ENCODE assay signal across 11 cellular contexts in genomic region chr10:1736180-1736971, GRCh38. TPM values are rescaled to one million over a fixed set of nuclear protein-coding genes. Genes with fewer than 3 reads are reported as not detected.
A peak's percentile ranks its signal among the peaks of the same experiment; 100 is the strongest.
DNase-seq lines count a peak whose midpoint lies in the region; ATAC-seq and TF ChIP-seq lines count a peak whose summit lies in the region.
"Had no signal": no experiment of that assay in that cellular context is flagged by ENCODE, and none has a peak within 500 bp of the region (broad histone marks: within the 10 kb centered on the region; RNA-seq: fewer than 3 reads in every experiment).

No MANE protein-coding gene starts in this region.

- no peaks in the 10 kb centered on the region for H3K4me1 Mint-ChIP-seq in T-helper 2 cell treated with Interferon-gamma antibody and Interleukin-4, amounts not matched to agents 5 μg/mL and 100 μg/mL, for 36 hours (ENCODE audit: low read depth)

- no peaks in the 10 kb centered on the region for H3K9me2 ChIP-seq in SK-N-SH

- DNase-seq in SK-N-SH (peak; percentile 63), NCI-H748 (lab: John Stamatoyannopoulos, UW; ENCODE audit: unreplicated experiment) (peak; percentile 43), iPS DF 6.9 (ENCODE audit: low read depth, low spot score) (no peak), smooth muscle cell (lab: John Stamatoyannopoulos, UW; ENCODE audit: unreplicated experiment) (no peak), 8988T (no peak)
- no peak for DNase-seq in T-helper 2 cell treated with Interferon-gamma antibody and Interleukin-4, amounts not matched to agents 5 μg/mL and 100 μg/mL, for 36 hours (ENCODE audit: low spot score)
- DNase-seq: erythroblast, left colon, Right ventricle myocardium superior had no signal

- no peak; the same call in 2 of the 3 replicates for ATAC-seq in SK-N-SH treated with all-trans-retinoic acid at 6 μM for 48 hours
- ATAC-seq in HG02885 (IDR thresholded peaks at IDR 0.05; ENCODE audit: poor library complexity, unreplicated experiment): no peak
- ATAC-seq: left colon had no signal

- H3K4me2 ChIP-seq in SK-N-SH (no peak overlapping the region), smooth muscle cell (peak overlapping the region; percentile 96)

- H3K27me3 Mint-ChIP-seq in T-helper 2 cell treated with Interferon-gamma antibody and Interleukin-4, amounts not matched to agents 5 μg/mL and 100 μg/mL, for 36 hours (ENCODE audit: low read depth): peaks cover 67% of the 10 kb centered on the region

- no peaks in the 10 kb centered on the region for H4K20me1 ChIP-seq in SK-N-SH (ENCODE audit: insufficient read depth)
- no peaks in the 10 kb centered on the region for H4K20me1 ChIP-seq in smooth muscle cell (ENCODE audit: low read depth)

- H2AFZ ChIP-seq in SK-N-SH (ENCODE audit: low read depth) (no peak overlapping the region), smooth muscle cell (ENCODE audit: low read depth) (no peak overlapping the region)

- H3K9ac ChIP-seq in SK-N-SH (no peak overlapping the region), smooth muscle cell (ENCODE audit: low read depth) (no peak overlapping the region)

- WGBS in SK-N-SH (ENCODE audit: low lambda C conversion rate): 12% methylated on average over 17 of the region's 43 CpGs
- no CpG with 5 or more reads among the region's 43 CpGs for WGBS in iPS DF 6.9 (ENCODE audit: insufficient coverage, insufficient read length)
- WGBS in smooth muscle cell (ENCODE audit: low lambda C conversion rate): 14% methylated on average over 31 of the region's 43 CpGs

- no peaks in the 10 kb centered on the region for H3K9me3 Mint-ChIP-seq in T-helper 2 cell treated with Interferon-gamma antibody and Interleukin-4, amounts not matched to agents 5 μg/mL and 100 μg/mL, for 36 hours

- H3K27ac ChIP-seq in SK-N-SH (ENCODE audit: low read depth in 2 of 2, low read length in 1 of 2) (peak overlapping the region in 1 of 2 experiments; percentile 75; a peak in 2 of 4 replicates), iPS DF 6.9 (ENCODE audit: low read length) (no peak overlapping the region), smooth muscle cell (ENCODE audit: low read depth) (no peak overlapping the region)

- TF ChIP-seq CTCF in SK-N-SH (IDR thresholded peaks at IDR 0.05): no peak
- TF ChIP-seq CTCF in smooth muscle cell (IDR thresholded peaks at IDR 0.05; ENCODE audit: borderline replicate concordance, insufficient read depth, poor library complexity, severe bottlenecking): no peak

- no peak for TF ChIP-seq EP300 in SK-N-SH (IDR thresholded peaks at IDR 0.05; ENCODE audit: borderline replicate concordance in 1 of 2, low read depth in 1 of 2, low read length in 1 of 2)

- no peak overlapping the region for H3K27ac Mint-ChIP-seq in T-helper 2 cell treated with Interferon-gamma antibody and Interleukin-4, amounts not matched to agents 5 μg/mL and 100 μg/mL, for 36 hours

- H3K4me1 ChIP-seq in SK-N-SH (ENCODE audit: control insufficient read depth in 1 of 2, insufficient read depth in 2 of 2, low read depth in 1 of 2, low read length in 1 of 2) (peaks cover 0 to 24% of the 10 kb centered on the region in 2 experiments; a peak in 2 of 4 replicates), iPS DF 6.9 (ENCODE audit: control insufficient read depth, insufficient read depth, low read length) (no peaks in the 10 kb centered on the region), smooth muscle cell (ENCODE audit: low read depth) (peaks cover 8% of the 10 kb centered on the region)

- H3K79me2 ChIP-seq in SK-N-SH (ENCODE audit: insufficient read depth): no peaks in the 10 kb centered on the region
- no peaks in the 10 kb centered on the region for H3K79me2 ChIP-seq in smooth muscle cell (ENCODE audit: low read depth)

- H3K27me3 ChIP-seq in SK-N-SH (ENCODE audit: insufficient read depth) (no peaks in the 10 kb centered on the region), iPS DF 6.9 (ENCODE audit: control insufficient read depth, insufficient read depth, low read length) (peaks cover 16% of the 10 kb centered on the region; the same call in 1 of the 2 replicates), smooth muscle cell (ENCODE audit: low read depth) (peaks cover 87% of the 10 kb centered on the region)

- H3F3A ChIP-seq in SK-N-SH (replicated peaks; ENCODE audit: insufficient read depth): no peaks in the 10 kb centered on the region
- H3F3A ChIP-seq in smooth muscle cell (ENCODE audit: low read depth): no peaks in the 10 kb centered on the region

- TF ChIP-seq RAD21 in SK-N-SH (IDR thresholded peaks at IDR 0.05; ENCODE audit: low read length): no peak

- H3K36me3 Mint-ChIP-seq in T-helper 2 cell treated with Interferon-gamma antibody and Interleukin-4, amounts not matched to agents 5 μg/mL and 100 μg/mL, for 36 hours (ENCODE audit: low read depth): no peaks in the 10 kb centered on the region

- no peaks in the 10 kb centered on the region for H3K36me3 ChIP-seq in SK-N-SH (replicated peaks in 1 of 2; ENCODE audit: control insufficient read depth in 1 of 2, insufficient read depth in 2 of 2, low read length in 1 of 2)
- H3K36me3 ChIP-seq in iPS DF 6.9 (ENCODE audit: control insufficient read depth, insufficient read depth, low read length): no peaks in the 10 kb centered on the region
- H3K36me3 ChIP-seq in smooth muscle cell (ENCODE audit: low read depth): no peaks in the 10 kb centered on the region

- H3K4me3 Mint-ChIP-seq in T-helper 2 cell treated with Interferon-gamma antibody and Interleukin-4, amounts not matched to agents 5 μg/mL and 100 μg/mL, for 36 hours: no peak overlapping the region

- H3K4me3 ChIP-seq in SK-N-SH (ENCODE audit: low read depth in 2 of 2, low read length in 1 of 2) (peak overlapping the region in 1 of 2 experiments; percentile 51; a peak in 2 of 4 replicates), iPS DF 6.9 (ENCODE audit: low read length) (peak overlapping the region; percentile 51; the same call in 1 of the 2 replicates), smooth muscle cell (peak overlapping the region; percentile 44)

- H3K9me3 ChIP-seq in SK-N-SH: no peaks in the 10 kb centered on the region
- H3K9me3 ChIP-seq in iPS DF 6.9 (ENCODE audit: control insufficient read depth, insufficient read depth, low read length): no peaks in the 10 kb centered on the region
- H3K9me3 ChIP-seq in smooth muscle cell (replicated peaks; ENCODE audit: low read depth): no peaks in the 10 kb centered on the region

- CTCF ChIA-PET in SK-N-SH (lab: Yijun Ruan, JAX): interaction anchor here (0.6 to 1.6 kb wide), 5 partner anchors 9 to 219 kb away, joined by 3 to 7 read pairs (median 4); no protein-coding TSS in a partner anchor

- POLR2A ChIA-PET in SK-N-SH (lab: Yijun Ruan, JAX): interaction anchor here (1.1 to 1.5 kb wide), 2 partner anchors 9 to 85 kb away, joined by 3 to 6 read pairs; no protein-coding TSS in a partner anchor

TF ChIP-seq in SK-N-SH, 30 proteins besides CTCF, POLR2A, EP300 and RAD21:
- TF ChIP-seq GABPA (IDR thresholded peaks at IDR 0.05; ENCODE audit: low read depth) (no peak), FOXJ3 (CRISPR knock-in tag; IDR thresholded peaks at IDR 0.05) (0 out of 2 replicates have a peak, but pooled peaks have one; percentile 12), FOXM1 (IDR thresholded peaks at IDR 0.05; ENCODE audit: low read depth) (no peak), RXRA (IDR thresholded peaks at IDR 0.05; ENCODE audit: borderline replicate concordance, low read depth) (no peak)

TF ChIP-seq in SK-N-SH treated with all-trans-retinoic acid at 6 μM for 48 hours, 23 proteins besides CTCF, POLR2A, EP300 and RAD21:
- TF ChIP-seq RARB (CRISPR knock-in tag; IDR thresholded peaks at IDR 0.05) (no peak), TOX (CRISPR knock-in tag; IDR thresholded peaks at IDR 0.05; ENCODE audit: borderline replicate concordance) (no peak), GLIS3 (CRISPR knock-in tag; IDR thresholded peaks at IDR 0.05) (no peak)

RNA-seq across cellular contexts. Expression of gene ADARB2, which starts 0.9 kb away (rescaled TPM):
- polyA plus RNA-seq in SK-N-SH (2012; rRNA removed): 0.06 TPM in 1 of 2 replicates, not detected in the other
- polyA plus RNA-seq in SK-N-SH (2012; cell fraction: cytosol; rRNA removed): under 0.01 and 0.05 TPM in 2 replicates
- polyA plus RNA-seq in SK-N-SH (2012; cell fraction: nucleus; rRNA removed): 0.10 and 0.15 TPM in 2 replicates
- total RNA-seq in smooth muscle cell: 0.04 and 0.13 TPM in 2 replicates
- 0.39 TPM in 1 of 2 replicates, not detected in the other for polyA plus RNA-seq in smooth muscle cell
- total RNA-seq: Right ventricle myocardium superior had no signal

Comparison
In these comparisons a context has a peak if more than half of its experiments do, and no peak if none do; other contexts are left out.
1. DNase-seq: peak in SK-N-SH (single experiment) and NCI-H748 (single experiment); none in iPS DF 6.9 (single experiment), smooth muscle cell (single experiment), 8988T (single experiment) and T-helper 2 cell treated with Interferon-gamma antibody and Interleukin-4, amounts not matched to agents 5 μg/mL and 100 μg/mL, for 36 hours (single experiment).